In the genomic region with DNA sequence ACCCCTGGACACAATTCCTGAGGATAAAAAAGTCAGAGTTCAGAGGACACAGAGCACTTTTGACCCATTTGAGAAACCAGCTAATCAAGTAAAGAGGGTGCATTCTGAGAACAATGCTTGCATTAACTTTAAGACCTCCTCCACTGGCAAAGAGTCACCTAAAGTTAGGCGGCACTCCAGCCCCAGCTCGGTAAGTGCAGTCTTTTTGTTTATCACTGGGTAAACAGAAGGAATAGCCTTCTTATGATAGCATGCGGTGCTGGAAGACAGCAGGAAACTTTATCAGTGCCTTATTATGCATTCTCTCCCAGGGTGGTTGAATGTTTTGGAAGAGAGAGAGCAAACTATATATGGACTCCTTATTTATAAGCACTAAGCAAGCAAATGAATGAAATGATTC, we compare ENCODE assay signal across 10 cellular contexts.
DNase-seq lines count a peak whose midpoint lies in the region; ATAC-seq lines count a peak whose summit lies in the region.
"Had no signal": no experiment of that assay in that cellular context is flagged by ENCODE, and none has a peak within 500 bp of the region (broad histone marks: within the 10 kb centered on the region; RNA-seq: fewer than 3 reads in every experiment).

No MANE protein-coding gene starts in this region.

- ATAC-seq in GM21390 (IDR thresholded peaks at IDR 0.05; ENCODE audit: unreplicated experiment) (peak; percentile 25), left ventricle myocardium superior (peak; percentile 95)
- no peak for ATAC-seq in stimulated activated memory B cell treated with anti-CD40 and anti-IgM and Interleukin-4, amounts not matched to agents 10 μg/mL and 1 μg/mL and 100 μg/mL, for 72 hours
- ATAC-seq in activated T-cell treated with anti-CD3 and anti-CD28 coated beads, Interleukin-2, amount 50 U/mL, for 4 hours = no peak
- ATAC-seq: natural killer cell had no signal

- intact Hi-C loops in left ventricle myocardium superior (cut with micrococcal nuclease) = no loop called here

- H3K9me3 Mint-ChIP-seq in stimulated activated memory B cell treated with anti-CD40 and anti-IgM and Interleukin-4, amounts not matched to agents 10 μg/mL and 1 μg/mL and 100 μg/mL, for 72 hours = peaks cover 12% of the 10 kb centered on the region
- no peaks in the 10 kb centered on the region for H3K9me3 Mint-ChIP-seq in activated T-cell treated with anti-CD3 and anti-CD28 coated beads, Interleukin-2, amount 50 U/mL, for 4 hours

- peak; percentile 19 for DNase-seq in RPMI7951 (ENCODE audit: low read depth)
- no peak for DNase-seq in left ventricle myocardium superior
- no peak for DNase-seq in ecto neural progenitor cell (ENCODE audit: low spot score)
- DNase-seq in activated T-cell treated with anti-CD3 and anti-CD28 coated beads, Interleukin-2, amount 50 U/mL, for 4 hours = no peak
- no peak for DNase-seq in activated CD4-positive, CD25-positive, alpha-beta regulatory T cell (lab: John Stamatoyannopoulos, UW)
- DNase-seq: effector memory CD4-positive, alpha-beta T cell; natural killer cell; NK-92 treated with Interleukin-12 subunit alpha and Interleukin-12 subunit beta, amount 100 ng/mL, for 24 hours had no signal

- peak overlapping the region; percentile 73 for H3K4me3 Mint-ChIP-seq in stimulated activated memory B cell treated with anti-CD40 and anti-IgM and Interleukin-4, amounts not matched to agents 10 μg/mL and 1 μg/mL and 100 μg/mL, for 72 hours
- no peak overlapping the region for H3K4me3 Mint-ChIP-seq in activated T-cell treated with anti-CD3 and anti-CD28 coated beads, Interleukin-2, amount 50 U/mL, for 4 hours
- H3K4me3 Mint-ChIP-seq: natural killer cell had no signal

- H3K4me1 Mint-ChIP-seq in stimulated activated memory B cell treated with anti-CD40 and anti-IgM and Interleukin-4, amounts not matched to agents 10 μg/mL and 1 μg/mL and 100 μg/mL, for 72 hours = peaks cover 98% of the 10 kb centered on the region
- no peaks in the 10 kb centered on the region for H3K4me1 Mint-ChIP-seq in activated T-cell treated with anti-CD3 and anti-CD28 coated beads, Interleukin-2, amount 50 U/mL, for 4 hours (ENCODE audit: low read depth)
- H3K4me1 Mint-ChIP-seq: natural killer cell had no signal

- H3K36me3 Mint-ChIP-seq in stimulated activated memory B cell treated with anti-CD40 and anti-IgM and Interleukin-4, amounts not matched to agents 10 μg/mL and 1 μg/mL and 100 μg/mL, for 72 hours = peaks cover 56% of the 10 kb centered on the region
- H3K36me3 Mint-ChIP-seq in activated T-cell treated with anti-CD3 and anti-CD28 coated beads, Interleukin-2, amount 50 U/mL, for 4 hours (ENCODE audit: insufficient read depth) = no peaks in the 10 kb centered on the region
- H3K36me3 Mint-ChIP-seq: natural killer cell had no signal

- H3K27ac Mint-ChIP-seq in stimulated activated memory B cell treated with anti-CD40 and anti-IgM and Interleukin-4, amounts not matched to agents 10 μg/mL and 1 μg/mL and 100 μg/mL, for 72 hours = peak overlapping the region; percentile 92
- H3K27ac Mint-ChIP-seq: natural killer cell had no signal

- no peaks in the 10 kb centered on the region for H3K27me3 Mint-ChIP-seq in stimulated activated memory B cell treated with anti-CD40 and anti-IgM and Interleukin-4, amounts not matched to agents 10 μg/mL and 1 μg/mL and 100 μg/mL, for 72 hours
- H3K27me3 Mint-ChIP-seq in activated T-cell treated with anti-CD3 and anti-CD28 coated beads, Interleukin-2, amount 50 U/mL, for 4 hours (ENCODE audit: low read depth) = no peaks in the 10 kb centered on the region

Comparison
In these comparisons a context has a peak if more than half of its experiments do, and no peak if none do; other contexts are left out.
1. ATAC-seq: peak in GM21390 (single experiment) and left ventricle myocardium superior (single experiment); none in stimulated activated memory B cell treated with anti-CD40 and anti-IgM and Interleukin-4, amounts not matched to agents 10 μg/mL and 1 μg/mL and 100 μg/mL, for 72 hours (single experiment) and activated T-cell treated with anti-CD3 and anti-CD28 coated beads, Interleukin-2, amount 50 U/mL, for 4 hours (0 of 2).